Comparison of ENCODE assay signal across 28 cellular contexts in the genomic region with DNA sequence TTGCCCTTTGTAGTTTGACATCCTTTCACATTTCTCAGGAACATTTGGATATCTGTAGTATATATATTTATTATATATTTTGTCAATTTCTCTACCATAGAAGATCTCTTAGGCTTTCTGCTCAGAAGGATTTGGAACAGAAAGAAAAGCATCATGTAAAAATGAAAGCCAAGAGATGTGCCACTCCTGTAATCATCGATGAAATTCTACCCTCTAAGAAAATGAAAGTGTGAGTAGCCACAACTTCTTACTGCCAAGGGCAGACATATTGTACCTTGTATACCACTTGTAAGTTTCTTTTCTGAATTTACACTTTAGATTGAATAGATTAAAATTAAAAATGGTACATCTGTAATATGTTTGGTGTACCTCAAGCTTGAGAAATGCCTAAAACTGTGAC. TPM values are rescaled to one million over a fixed set of nuclear protein-coding genes. Genes with fewer than 3 reads are reported as not detected.
A peak's percentile ranks its signal among the peaks of the same experiment; 100 is the strongest.
DNase-seq lines count a peak whose midpoint lies in the region; ATAC-seq and TF ChIP-seq lines count a peak whose summit lies in the region.
"Had no signal": no experiment of that assay in that cellular context is flagged by ENCODE, and none has a peak within 500 bp of the region (broad histone marks: within the 10 kb centered on the region; RNA-seq: fewer than 3 reads in every experiment).

No MANE protein-coding gene starts in this region.

- CTCF ChIA-PET in SK-N-SH (lab: Yijun Ruan, JAX): interaction anchor here (1.2 kb wide), 1 partner anchor 18 kb away, joined by 4 read pairs; no protein-coding TSS in a partner anchor

- H3K36me3 Mint-ChIP-seq in T-helper 17 cell (ENCODE audit: low read depth): no peaks in the 10 kb centered on the region
- H3K36me3 Mint-ChIP-seq: naive thymus-derived CD8-positive, alpha-beta T cell; T-cell had no signal

- H3K4me2 ChIP-seq in SK-N-SH: no peak overlapping the region; the same call in 1 of the 2 replicates
- H3K4me2 ChIP-seq in mesenchymal stem cell (ENCODE audit: low read length, poor library complexity, severe bottlenecking): no peak overlapping the region

- DNase-seq in SK-N-SH: no peak
- no peak for DNase-seq in T-helper 17 cell
- no peak for DNase-seq in mesenchymal stem cell
- no peak for DNase-seq in thoracic aorta (ENCODE audit: low spot score)
- no peak for DNase-seq in putamen (ENCODE audit: low spot score)
- DNase-seq in Ammon's horn (ENCODE audit: low spot score): no peak
- DNase-seq: activated CD4-positive, alpha-beta T cell treated with anti-CD3 and anti-CD28 coated beads, Interleukin-2, amount 50 U/mL, for 48 hours; activated CD4-positive, CD25-positive, alpha-beta regulatory T cell; activated CD8-positive, alpha-beta memory T cell treated with anti-CD3 and anti-CD28 coated beads, Interleukin-2, amount 50 U/mL, for 48 hours; activated effector memory CD4-positive, alpha-beta T cell treated with Interleukin-2 at 50 U/mL for 16 hours; activated naive CD8-positive, alpha-beta T cell treated with anti-CD3 and anti-CD28 coated beads for 36 hours; aorta; cortex of kidney; DMS153; left ventricle myocardium inferior; naive thymus-derived CD8-positive, alpha-beta T cell; NCI-H1092 treated with DMSO at 0.1 percent for 48 hours; NCI-H187; NCI-H526; SHP77 treated with DMSO at 0.1 percent for 48 hours; spleen; T-cell had no signal

- no peaks in the 10 kb centered on the region for H3K4me1 ChIP-seq in SK-N-SH (ENCODE audit: control insufficient read depth in 1 of 2, insufficient read depth in 2 of 2, low read depth in 1 of 2, low read length in 1 of 2)
- no peaks in the 10 kb centered on the region for H3K4me1 ChIP-seq in mesenchymal stem cell (ENCODE audit: control insufficient read depth, insufficient read depth, low read depth, low read length)
- H3K4me1 ChIP-seq in thoracic aorta (ENCODE audit: control insufficient read depth in 1 of 2, low read depth in 2 of 2): peaks cover 0 to 6% of the 10 kb centered on the region in 2 donors
- H3K4me1 ChIP-seq: left ventricle myocardium inferior, spleen had no signal

- H2BK120ac ChIP-seq in mesenchymal stem cell (ENCODE audit: low read depth, low read length): no peak overlapping the region

- H3K14ac ChIP-seq in mesenchymal stem cell (ENCODE audit: low read length in 2 of 2): no peak overlapping the region

- no peaks in the 10 kb centered on the region for H3K9me2 ChIP-seq in SK-N-SH

- H2BK12ac ChIP-seq in mesenchymal stem cell (ENCODE audit: low read length in 2 of 2): no peak overlapping the region

- peaks cover 30% of the 10 kb centered on the region for H3K79me1 ChIP-seq in mesenchymal stem cell (replicated peaks; ENCODE audit: low read length, poor library complexity, severe bottlenecking)

- no peak overlapping the region for H4K8ac ChIP-seq in mesenchymal stem cell (ENCODE audit: low read length)

- POLR2A ChIA-PET in SK-N-SH (lab: Yijun Ruan, JAX): interaction anchor here (1.1 kb wide), 1 partner anchor 14 kb away, joined by 4 read pairs; no protein-coding TSS in a partner anchor

- no peak overlapping the region for H2BK5ac ChIP-seq in mesenchymal stem cell (ENCODE audit: low read depth, low read length, poor library complexity, severe bottlenecking)

- H3K36me3 ChIP-seq in SK-N-SH (replicated peaks in 1 of 2; ENCODE audit: control insufficient read depth in 1 of 2, insufficient read depth in 2 of 2, low read length in 1 of 2): peaks cover 5 to 34% of the 10 kb centered on the region in 2 experiments
- H3K36me3 ChIP-seq in mesenchymal stem cell (ENCODE audit: control insufficient read depth in 1 of 2, insufficient read depth in 2 of 2, low read depth in 1 of 2, low read length in 2 of 2): peaks cover 0 to 11% of the 10 kb centered on the region in 2 experiments
- no peaks in the 10 kb centered on the region for H3K36me3 ChIP-seq in thoracic aorta
- H3K36me3 ChIP-seq: left ventricle myocardium inferior had no signal

- H3K23ac ChIP-seq in mesenchymal stem cell (ENCODE audit: low read length in 2 of 2): no peak overlapping the region

- H3K4me3 ChIP-seq in SK-N-SH (ENCODE audit: low read depth in 2 of 2, low read length in 1 of 2) (no peak overlapping the region), mesenchymal stem cell (ENCODE audit: insufficient read depth in 1 of 2, low read depth in 1 of 2, low read length in 2 of 2) (peak overlapping the region in 1 of 2 experiments; percentile 51), thoracic aorta (peak overlapping the region; percentile 61)
- H3K4me3 ChIP-seq: cardiac muscle cell, left ventricle myocardium inferior had no signal

- H2AK5ac ChIP-seq in mesenchymal stem cell (ENCODE audit: low read length, severe bottlenecking): no peak overlapping the region

- peaks cover 22% of the 10 kb centered on the region for H3F3A ChIP-seq in SK-N-SH (replicated peaks; ENCODE audit: insufficient read depth)

- H3K4me1 Mint-ChIP-seq in T-helper 17 cell: peaks cover 8% of the 10 kb centered on the region
- H3K4me1 Mint-ChIP-seq: activated naive CD8-positive, alpha-beta T cell treated with anti-CD3 and anti-CD28 coated beads for 36 hours had no signal

- no peak for TF ChIP-seq EP300 in SK-N-SH (IDR thresholded peaks at IDR 0.05; ENCODE audit: borderline replicate concordance in 1 of 2, low read depth in 1 of 2, low read length in 1 of 2)

- 95% methylated on average over 1 of the region's 1 CpG for WGBS in SK-N-SH (ENCODE audit: low lambda C conversion rate)
- WGBS in mesenchymal stem cell: 100% methylated on average over 1 of the region's 1 CpG

- H3K27me3 ChIP-seq in SK-N-SH (ENCODE audit: insufficient read depth): no peaks in the 10 kb centered on the region
- H3K27me3 ChIP-seq in mesenchymal stem cell (ENCODE audit: control insufficient read depth in 1 of 2, insufficient read depth in 1 of 2, low read length in 2 of 2): no peaks in the 10 kb centered on the region
- H3K27me3 ChIP-seq in thoracic aorta (replicated peaks; ENCODE audit: insufficient read depth): no peaks in the 10 kb centered on the region
- H3K27me3 ChIP-seq: cardiac muscle cell, spleen had no signal

- H4K91ac ChIP-seq in mesenchymal stem cell (ENCODE audit: low read length): no peak overlapping the region

- no peak overlapping the region for H3K9ac ChIP-seq in SK-N-SH
- H3K9ac ChIP-seq in mesenchymal stem cell (ENCODE audit: low read length): peak overlapping the region; percentile 63

- TF ChIP-seq RAD21 in SK-N-SH (IDR thresholded peaks at IDR 0.05; ENCODE audit: low read length): no peak

- no peaks in the 10 kb centered on the region; the same call in 1 of the 2 replicates for H4K20me1 ChIP-seq in SK-N-SH (ENCODE audit: insufficient read depth)

- H2AFZ ChIP-seq in SK-N-SH (ENCODE audit: low read depth) (peak overlapping the region; percentile 45), mesenchymal stem cell (ENCODE audit: low read depth, low read length) (no peak overlapping the region)

- ATAC-seq in SK-N-SH treated with all-trans-retinoic acid at 6 μM for 48 hours (no peak), T-helper 17 cell (no peak), thoracic aorta (ENCODE audit: insufficient number of reproducible peaks, low FRiP score, low read depth) (no peak), HG03571 (IDR thresholded peaks at IDR 0.05; ENCODE audit: unreplicated experiment) (no peak)
- ATAC-seq: naive thymus-derived CD8-positive, alpha-beta T cell; T-cell had no signal

- H3K9me3 ChIP-seq in SK-N-SH: no peaks in the 10 kb centered on the region
- no peaks in the 10 kb centered on the region for H3K9me3 ChIP-seq in T-helper 17 cell (ENCODE audit: control insufficient read depth, low read length, poor library complexity, severe bottlenecking)
- no peaks in the 10 kb centered on the region for H3K9me3 ChIP-seq in mesenchymal stem cell (ENCODE audit: control insufficient read depth, low read length)
- H3K9me3 ChIP-seq in thoracic aorta: no peaks in the 10 kb centered on the region
- H3K9me3 ChIP-seq: left ventricle myocardium inferior, spleen had no signal

- H3K27ac ChIP-seq in SK-N-SH (ENCODE audit: low read depth in 2 of 2, low read length in 1 of 2) (peak overlapping the region in 1 of 2 experiments; percentile 24; a peak in 1 of 4 replicates), mesenchymal stem cell (ENCODE audit: low read length, poor library complexity, severe bottlenecking) (no peak overlapping the region), thoracic aorta (peak overlapping the region in 1 of 2 donors; percentile 35)
- H3K27ac ChIP-seq: 22Rv1, cardiac muscle cell, left ventricle myocardium inferior, spleen had no signal

- H3K18ac ChIP-seq in mesenchymal stem cell (ENCODE audit: low read depth in 1 of 2, low read length in 2 of 2): no peak overlapping the region

- H3K4ac ChIP-seq in mesenchymal stem cell (ENCODE audit: low read depth in 1 of 2, low read length in 2 of 2): no peak overlapping the region

- H3K27me3 Mint-ChIP-seq in T-helper 17 cell: no peaks in the 10 kb centered on the region
- H3K27me3 Mint-ChIP-seq: activated naive CD8-positive, alpha-beta T cell treated with anti-CD3 and anti-CD28 coated beads for 36 hours; naive thymus-derived CD8-positive, alpha-beta T cell; T-cell had no signal

- no peak for TF ChIP-seq CTCF in SK-N-SH (IDR thresholded peaks at IDR 0.05)
- TF ChIP-seq CTCF in thoracic aorta (IDR thresholded peaks at IDR 0.05): no peak

- no peak overlapping the region for H3K27ac Mint-ChIP-seq in T-helper 17 cell

- H3K4me3 Mint-ChIP-seq in T-helper 17 cell: peak overlapping the region; percentile 49
- H3K4me3 Mint-ChIP-seq: activated naive CD8-positive, alpha-beta T cell treated with anti-CD3 and anti-CD28 coated beads for 36 hours had no signal

- H3K79me2 ChIP-seq in SK-N-SH (ENCODE audit: insufficient read depth): peaks cover 98% of the 10 kb centered on the region

- H2BK15ac ChIP-seq in mesenchymal stem cell (ENCODE audit: low read depth, poor library complexity, severe bottlenecking): no peak overlapping the region

TF ChIP-seq in SK-N-SH treated with all-trans-retinoic acid at 6 μM for 48 hours, 23 proteins besides CTCF, POLR2A, EP300 and RAD21 (continues in another document):
- no peak for TF ChIP-seq ZNF8 (CRISPR knock-in tag; IDR thresholded peaks at IDR 0.05)

RNA-seq across cellular contexts. Expression of a gene that starts 31.2 kb away (rescaled TPM):
- polyA plus RNA-seq in SK-N-SH (2012; rRNA removed): 14.4 and 17.1 TPM in 2 replicates
- polyA plus RNA-seq in SK-N-SH (2012; cell fraction: cytosol; rRNA removed): 19.1 and 20.2 TPM in 2 replicates
- polyA plus RNA-seq in SK-N-SH (2012; cell fraction: nucleus; rRNA removed): 12.7 and 12.8 TPM in 2 replicates
- 1 to 10 TPM in 1 of 2 donors, under 1 TPM in 1; 0.57 to 2.0 TPM for total RNA-seq in T-helper 17 cell
- 20.9 TPM for polyA plus RNA-seq in mesenchymal stem cell (2013, experiment 1 of 2)
- 21.1 TPM for polyA plus RNA-seq in mesenchymal stem cell (2013, experiment 2 of 2)
- 1 to 10 TPM; 1.5 TPM for total RNA-seq in thoracic aorta

RNA-seq across cellular contexts. Expression of a gene that starts 47.6 kb away (rescaled TPM):
- 99.9 and 103 TPM in 2 replicates for polyA plus RNA-seq in SK-N-SH (2012; rRNA removed)
- 72.3 and 83.8 TPM in 2 replicates for polyA plus RNA-seq in SK-N-SH (2012; cell fraction: cytosol; rRNA removed)
- polyA plus RNA-seq in SK-N-SH (2012; cell fraction: nucleus; rRNA removed): 61.3 and 62.2 TPM in 2 replicates
- total RNA-seq in T-helper 17 cell (10 to 100 TPM; 35.6 to 59.1 TPM), thoracic aorta (100 to 1,000 TPM; 137 to 187 TPM)
- 116 TPM for polyA plus RNA-seq in mesenchymal stem cell (2013, experiment 1 of 2)
- polyA plus RNA-seq in mesenchymal stem cell (2013, experiment 2 of 2): 114 TPM

RNA-seq across cellular contexts. Expression of a gene that starts 48.9 kb away (rescaled TPM):
- polyA plus RNA-seq in SK-N-SH (2012; rRNA removed): 0.21 and 0.31 TPM in 2 replicates
- polyA plus RNA-seq in SK-N-SH (2012; cell fraction: cytosol; rRNA removed): 0.09 and 0.18 TPM in 2 replicates
- 1.0 and 1.3 TPM in 2 replicates for polyA plus RNA-seq in SK-N-SH (2012; cell fraction: nucleus; rRNA removed)
- total RNA-seq in T-helper 17 cell (not detected), thoracic aorta (not detected)
- 0.06 TPM for polyA plus RNA-seq in mesenchymal stem cell (2013, experiment 1 of 2)
- polyA plus RNA-seq in mesenchymal stem cell (2013, experiment 2 of 2): 0.04 TPM
- total RNA-seq: naive thymus-derived CD8-positive, alpha-beta T cell; subcutaneous adipose tissue; T-cell; ureter had no signal
- polyA plus RNA-seq: cardiac muscle cell; naive thymus-derived CD8-positive, alpha-beta T cell had no signal
